8 cellular contexts compared by ENCODE assay signal in genomic region chr1:31788138-31788824, GRCh38. TPM values are rescaled to one million over a fixed set of nuclear protein-coding genes. Genes with fewer than 3 reads are reported as not detected.
DNase-seq lines count a peak whose midpoint lies in the region; ATAC-seq and TF ChIP-seq lines count a peak whose summit lies in the region.

No MANE protein-coding gene starts in this region.

- H3K9me3 ChIP-seq in HUES6 (ENCODE audit: control insufficient read depth, insufficient read depth, low read depth, low read length), result no peaks in the 10 kb centered on the region

- H3K4me1 ChIP-seq in HUES6 (ENCODE audit: control insufficient read depth, insufficient read depth, low read length), result peaks cover 15% of the 10 kb centered on the region

- H3K36me3 ChIP-seq in HUES6 (ENCODE audit: control insufficient read depth, insufficient read depth, low read length), result no peaks in the 10 kb centered on the region

- POLR2A ChIA-PET in RWPE1 (lab: Yijun Ruan, JAX; ENCODE audit: low non-redundant PET), result interaction anchor here (0.7 kb wide), 1 partner anchor 124 kb away, joined by 3 read pairs; no protein-coding TSS in a partner anchor

- TF ChIP-seq CTCF in RWPE1 (conservative IDR thresholded peaks at IDR 0.05; ENCODE audit: low read depth) (no peak), fibroblast of pulmonary artery (IDR thresholded peaks at IDR 0.05; ENCODE audit: low read length, missing control alignments) (no peak)

- H3K9me3 Mint-ChIP-seq in activated T-helper 2 cell treated with anti-CD3 and anti-CD28 coated beads, Interferon-gamma antibody, Interleukin-2, Interleukin-4, amounts not matched to agents 10 μg/mL and 5 μg/mL and 100 μg/mL, durations not matched to agents 14 hours and 24 hours and 36 hours, result no peaks in the 10 kb centered on the region
- no peaks in the 10 kb centered on the region for H3K9me3 Mint-ChIP-seq in natural killer cell treated with Interleukin-12 subunit alpha and Interleukin-12 subunit beta and Interleukin-15 and Interleukin-18, amount 100 ng/mL, for 72 hours

- H3K27ac ChIP-seq in HUES6 (ENCODE audit: low read depth, low read length) (peak overlapping the region; percentile 88), RWPE1 (peak overlapping the region; percentile 85)

- intact Hi-C loops in activated T-helper 2 cell treated with anti-CD3 and anti-CD28 coated beads, Interferon-gamma antibody, Interleukin-2, Interleukin-4, amounts not matched to agents 10 μg/mL and 5 μg/mL and 100 μg/mL, durations not matched to agents 14 hours and 24 hours and 36 hours (cut with micrococcal nuclease), result loop anchor here (2.0 to 5.0 kb wide), 3 partner anchors 19 to 226 kb away; partner anchors contain the start of gene COL16A1

- DNase-seq in COLO668 (lab: John Stamatoyannopoulos, UW; ENCODE audit: unreplicated experiment) (peak; percentile 95), RWPE1 (ENCODE audit: low spot score) (peak; percentile 94), fibroblast of pulmonary artery (ENCODE audit: low read depth) (peak; percentile 93)
- peak; percentile 90 for DNase-seq in activated T-helper 2 cell treated with anti-CD3 and anti-CD28 coated beads, Interferon-gamma antibody, Interleukin-2, Interleukin-4, amounts not matched to agents 10 μg/mL and 5 μg/mL and 100 μg/mL, durations not matched to agents 14 hours and 24 hours and 36 hours (ENCODE audit: low spot score)
- peak; percentile 94 for DNase-seq in natural killer cell treated with Interleukin-12 subunit alpha and Interleukin-12 subunit beta and Interleukin-15 and Interleukin-18, amount 100 ng/mL, for 72 hours (ENCODE audit: low spot score)
- peak; percentile 73 to 84 (median 82) for DNase-seq in stimulated activated naive CD4-positive, alpha-beta T cell (lab: John Stamatoyannopoulos, UW)

- peaks cover 7% of the 10 kb centered on the region for H3K4me1 Mint-ChIP-seq in activated T-helper 2 cell treated with anti-CD3 and anti-CD28 coated beads, Interferon-gamma antibody, Interleukin-2, Interleukin-4, amounts not matched to agents 10 μg/mL and 5 μg/mL and 100 μg/mL, durations not matched to agents 14 hours and 24 hours and 36 hours (ENCODE audit: low read depth)
- peaks cover 9 to 12% of the 10 kb centered on the region in 2 donors for H3K4me1 Mint-ChIP-seq in natural killer cell treated with Interleukin-12 subunit alpha and Interleukin-12 subunit beta and Interleukin-15 and Interleukin-18, amount 100 ng/mL, for 72 hours (ENCODE audit: low read depth in 2 of 2)

- ATAC-seq in GM21367 (IDR thresholded peaks at IDR 0.05; ENCODE audit: unreplicated experiment), result peak; percentile 64
- peak; percentile 86 to 91 for ATAC-seq in natural killer cell treated with Interleukin-12 subunit alpha and Interleukin-12 subunit beta and Interleukin-15 and Interleukin-18, amount 100 ng/mL, for 72 hours

- peak overlapping the region; percentile 86 for H3K9ac ChIP-seq in HUES6 (ENCODE audit: low read length)

- H3K4me3 ChIP-seq in HUES6 (ENCODE audit: low read depth, low read length), result peak overlapping the region; percentile 87
- H3K4me3 ChIP-seq in fibroblast of pulmonary artery (replicated peaks; ENCODE audit: low read depth, low read length), result peak overlapping the region; percentile 73

- H3K27me3 ChIP-seq in HUES6 (ENCODE audit: control insufficient read depth, insufficient read depth, low read length), result no peaks in the 10 kb centered on the region

- peak overlapping the region; percentile 85 for H3K4me3 Mint-ChIP-seq in activated T-helper 2 cell treated with anti-CD3 and anti-CD28 coated beads, Interferon-gamma antibody, Interleukin-2, Interleukin-4, amounts not matched to agents 10 μg/mL and 5 μg/mL and 100 μg/mL, durations not matched to agents 14 hours and 24 hours and 36 hours (ENCODE audit: low read depth)
- H3K4me3 Mint-ChIP-seq in natural killer cell treated with Interleukin-12 subunit alpha and Interleukin-12 subunit beta and Interleukin-15 and Interleukin-18, amount 100 ng/mL, for 72 hours, result peak overlapping the region; percentile 89

- H3K27ac Mint-ChIP-seq in activated T-helper 2 cell treated with anti-CD3 and anti-CD28 coated beads, Interferon-gamma antibody, Interleukin-2, Interleukin-4, amounts not matched to agents 10 μg/mL and 5 μg/mL and 100 μg/mL, durations not matched to agents 14 hours and 24 hours and 36 hours, result peak overlapping the region; percentile 75
- peak overlapping the region; percentile 91 to 92 for H3K27ac Mint-ChIP-seq in natural killer cell treated with Interleukin-12 subunit alpha and Interleukin-12 subunit beta and Interleukin-15 and Interleukin-18, amount 100 ng/mL, for 72 hours

- CTCF ChIA-PET in RWPE1 (lab: Yijun Ruan, JAX), result interaction anchor here (0.6 to 2.4 kb wide), 16 partner anchors 8 to 394 kb away, joined by 3 to 24 read pairs (median 5); partner anchors contain the start of gene ADGRB2

- H3K27me3 Mint-ChIP-seq in activated T-helper 2 cell treated with anti-CD3 and anti-CD28 coated beads, Interferon-gamma antibody, Interleukin-2, Interleukin-4, amounts not matched to agents 10 μg/mL and 5 μg/mL and 100 μg/mL, durations not matched to agents 14 hours and 24 hours and 36 hours (ENCODE audit: low read depth), result peaks cover 13% of the 10 kb centered on the region
- no peaks in the 10 kb centered on the region for H3K27me3 Mint-ChIP-seq in natural killer cell treated with Interleukin-12 subunit alpha and Interleukin-12 subunit beta and Interleukin-15 and Interleukin-18, amount 100 ng/mL, for 72 hours

- H3K36me3 Mint-ChIP-seq in activated T-helper 2 cell treated with anti-CD3 and anti-CD28 coated beads, Interferon-gamma antibody, Interleukin-2, Interleukin-4, amounts not matched to agents 10 μg/mL and 5 μg/mL and 100 μg/mL, durations not matched to agents 14 hours and 24 hours and 36 hours (ENCODE audit: low read depth), result no peaks in the 10 kb centered on the region
- no peaks in the 10 kb centered on the region for H3K36me3 Mint-ChIP-seq in natural killer cell treated with Interleukin-12 subunit alpha and Interleukin-12 subunit beta and Interleukin-15 and Interleukin-18, amount 100 ng/mL, for 72 hours

RNA-seq across cellular contexts. Expression of gene ADGRB2, which starts 24.1 kb away (rescaled TPM):
- 5.4 and 6.0 TPM in 2 replicates for total RNA-seq in activated T-helper 2 cell treated with anti-CD3 and anti-CD28 coated beads, Interferon-gamma antibody, Interleukin-2, Interleukin-4, amounts not matched to agents 10 μg/mL and 5 μg/mL and 100 μg/mL, durations not matched to agents 14 hours and 24 hours and 36 hours
- total RNA-seq in natural killer cell treated with Interleukin-12 subunit alpha and Interleukin-12 subunit beta and Interleukin-15 and Interleukin-18, amount 100 ng/mL, for 72 hours, result 1 to 10 TPM in 1 of 2 donors, not detected in 1; 1.2 TPM

RNA-seq across cellular contexts. Expression of gene SPOCD1, which starts 27.5 kb away (rescaled TPM):
- total RNA-seq in activated T-helper 2 cell treated with anti-CD3 and anti-CD28 coated beads, Interferon-gamma antibody, Interleukin-2, Interleukin-4, amounts not matched to agents 10 μg/mL and 5 μg/mL and 100 μg/mL, durations not matched to agents 14 hours and 24 hours and 36 hours, result 0.07 TPM in 1 of 2 replicates, not detected in the other
- total RNA-seq in natural killer cell treated with Interleukin-12 subunit alpha and Interleukin-12 subunit beta and Interleukin-15 and Interleukin-18, amount 100 ng/mL, for 72 hours, result not detected

Comparison
In these comparisons a context has a peak if more than half of its experiments do, and no peak if none do; other contexts are left out.
1. Peak in every context shown above with its lines: DNase-seq, ATAC-seq, H3K4me3 ChIP-seq and H3K27ac ChIP-seq.